ENCODE assay signal across 2 cellular contexts in the genomic region with DNA sequence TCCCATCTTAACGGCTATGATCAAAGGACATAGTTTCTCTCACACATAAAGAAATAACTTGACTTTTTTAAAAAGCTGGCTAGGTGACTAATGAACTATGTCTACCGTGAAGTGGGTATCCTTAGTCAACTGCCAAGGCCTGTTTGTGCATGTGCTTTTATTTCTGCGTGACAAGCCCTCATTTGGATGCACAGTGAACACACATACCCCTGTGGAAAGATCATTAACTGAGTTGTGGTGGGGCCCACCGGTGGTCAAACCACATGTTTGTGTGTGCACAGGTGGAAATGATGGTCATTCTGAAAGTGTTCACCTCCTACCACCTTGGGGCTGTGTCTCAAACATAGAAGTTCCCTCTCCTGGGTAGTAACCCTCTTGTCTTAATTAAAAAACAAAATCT.
TF ChIP-seq lines count a peak whose summit lies in the region.

No MANE protein-coding gene starts in this region.

TF ChIP-seq in liver, 16 proteins besides CTCF, POLR2A, EP300 and RAD21 (continued from another document):
- TF ChIP-seq JUND (IDR thresholded peaks at IDR 0.05) (no peak), FOXA1 (IDR thresholded peaks at IDR 0.05) (no peak), HNF4G (IDR thresholded peaks at IDR 0.05) (no peak), SP1 (IDR thresholded peaks at IDR 0.05) (no peak), RXRA (IDR thresholded peaks at IDR 0.05) (no peak), EGR1 (IDR thresholded peaks at IDR 0.05; ENCODE audit: low read depth in 2 of 2) (no peak)

TF ChIP-seq in HepG2, 621 proteins besides CTCF, POLR2A, EP300 and RAD21 (continued from another document):
- TF ChIP-seq, protein P1, sequence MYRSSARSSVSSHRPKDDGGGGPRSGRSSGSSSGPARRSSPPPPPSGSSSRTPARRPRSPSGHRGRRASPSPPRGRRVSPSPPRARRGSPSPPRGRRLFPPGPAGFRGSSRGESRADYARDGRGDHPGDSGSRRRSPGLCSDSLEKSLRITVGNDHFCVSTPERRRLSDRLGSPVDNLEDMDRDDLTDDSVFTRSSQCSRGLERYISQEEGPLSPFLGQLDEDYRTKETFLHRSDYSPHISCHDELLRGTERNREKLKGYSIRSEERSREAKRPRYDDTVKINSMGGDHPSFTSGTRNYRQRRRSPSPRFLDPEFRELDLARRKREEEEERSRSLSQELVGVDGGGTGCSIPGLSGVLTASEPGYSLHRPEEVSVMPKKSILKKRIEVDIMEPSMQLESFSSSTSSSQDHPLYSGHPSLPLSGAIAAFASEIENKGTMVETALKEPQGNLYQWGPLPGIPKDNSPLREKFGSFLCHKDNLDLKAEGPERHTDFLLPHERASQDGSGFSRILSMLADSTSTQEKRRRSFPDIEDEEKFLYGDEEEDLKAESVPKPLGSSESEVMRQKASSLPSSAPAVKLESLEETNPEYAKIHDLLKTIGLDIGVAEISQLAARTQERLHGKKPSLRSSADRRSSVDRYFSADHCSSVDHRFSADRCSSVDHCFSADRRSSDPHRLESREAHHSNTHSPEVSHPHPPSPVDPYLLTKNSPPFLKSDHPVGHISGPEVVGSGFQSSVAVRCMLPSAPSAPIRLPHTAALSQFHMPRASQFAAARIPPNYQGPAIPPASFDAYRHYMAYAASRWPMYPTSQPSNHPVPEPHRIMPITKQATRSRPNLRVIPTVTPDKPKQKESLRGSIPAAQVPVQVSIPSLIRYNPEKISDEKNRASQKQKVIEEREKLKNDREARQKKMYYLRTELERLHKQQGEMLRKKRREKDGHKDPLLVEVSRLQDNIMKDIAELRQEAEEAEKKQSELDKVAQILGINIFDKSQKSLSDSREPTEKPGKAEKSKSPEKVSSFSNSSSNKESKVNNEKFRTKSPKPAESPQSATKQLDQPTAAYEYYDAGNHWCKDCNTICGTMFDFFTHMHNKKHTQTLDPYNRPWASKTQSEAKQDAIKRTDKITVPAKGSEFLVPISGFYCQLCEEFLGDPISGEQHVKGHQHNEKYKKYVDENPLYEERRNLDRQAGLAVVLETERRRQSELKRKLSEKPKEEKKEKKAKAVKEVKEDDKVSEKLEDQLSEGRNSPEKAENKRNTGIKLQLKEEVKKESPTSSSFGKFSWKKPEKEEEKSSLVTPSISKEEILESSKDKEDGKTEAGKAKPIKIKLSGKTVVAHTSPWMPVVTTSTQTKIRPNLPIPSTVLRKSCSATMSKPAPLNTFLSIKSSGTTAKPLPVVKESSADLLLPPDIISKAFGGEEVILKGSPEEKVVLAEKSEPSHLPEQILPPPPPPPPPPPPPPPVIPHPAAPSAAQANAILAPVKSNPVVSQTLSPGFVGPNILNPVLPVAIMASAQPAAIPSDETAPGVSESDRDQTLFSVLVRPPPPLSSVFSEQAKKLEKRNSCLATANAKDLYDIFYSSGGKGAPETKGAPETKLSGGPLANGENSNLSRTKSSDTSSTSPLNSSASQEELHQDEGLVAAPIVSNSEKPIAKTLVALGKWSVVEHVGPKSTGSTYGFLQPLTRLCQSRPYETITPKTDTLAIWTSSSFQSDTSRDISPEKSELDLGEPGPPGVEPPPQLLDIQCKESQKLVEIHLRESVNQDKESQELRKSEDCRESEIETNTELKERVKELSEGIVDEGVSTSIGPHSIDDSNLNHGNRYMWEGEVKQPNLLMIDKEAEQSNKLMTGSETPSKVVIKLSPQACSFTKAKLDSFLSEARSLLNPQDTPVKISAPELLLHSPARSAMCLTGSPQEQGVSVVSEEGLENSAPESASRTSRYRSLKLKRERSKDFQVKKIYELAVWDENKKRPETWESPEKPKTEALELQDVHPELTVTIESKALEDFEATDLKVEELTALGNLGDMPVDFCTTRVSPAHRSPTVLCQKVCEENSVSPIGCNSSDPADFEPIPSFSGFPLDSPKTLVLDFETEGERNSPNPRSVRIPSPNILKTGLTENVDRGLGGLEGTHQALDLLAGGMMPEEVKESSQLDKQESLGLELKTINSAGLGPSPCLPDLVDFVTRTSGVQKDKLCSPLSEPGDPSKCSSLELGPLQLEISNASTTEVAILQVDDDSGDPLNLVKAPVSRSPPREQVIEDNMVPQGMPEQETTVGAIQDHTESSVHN (CRISPR knock-in tag; IDR thresholded peaks at IDR 0.05): no peak
- TF ChIP-seq MIER2 (CRISPR knock-in tag; IDR thresholded peaks at IDR 0.05) (no peak), ZBED4 (CRISPR knock-in tag; IDR thresholded peaks at IDR 0.05; ENCODE audit: borderline replicate concordance) (no peak), SRSF4 (IDR thresholded peaks at IDR 0.05; ENCODE audit: low read depth, low read length, poor library complexity, severe bottlenecking) (no peak), HNRNPK (IDR thresholded peaks at IDR 0.05; ENCODE audit: low read depth, low read length, poor library complexity, severe bottlenecking) (no peak), ELF4 (CRISPR knock-in tag; IDR thresholded peaks at IDR 0.05; ENCODE audit: borderline replicate concordance) (no peak), ZNF550 (CRISPR knock-in tag; IDR thresholded peaks at IDR 0.05; ENCODE audit: borderline replicate concordance) (no peak), XRCC5 (optimal IDR thresholded peaks at IDR 0.05; ENCODE audit: low read length) (no peak)
- TF ChIP-seq, protein P2, sequence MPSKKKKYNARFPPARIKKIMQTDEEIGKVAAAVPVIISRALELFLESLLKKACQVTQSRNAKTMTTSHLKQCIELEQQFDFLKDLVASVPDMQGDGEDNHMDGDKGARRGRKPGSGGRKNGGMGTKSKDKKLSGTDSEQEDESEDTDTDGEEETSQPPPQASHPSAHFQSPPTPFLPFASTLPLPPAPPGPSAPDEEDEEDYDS (CRISPR knock-in tag; IDR thresholded peaks at IDR 0.05): no peak
- TF ChIP-seq, protein P3, sequence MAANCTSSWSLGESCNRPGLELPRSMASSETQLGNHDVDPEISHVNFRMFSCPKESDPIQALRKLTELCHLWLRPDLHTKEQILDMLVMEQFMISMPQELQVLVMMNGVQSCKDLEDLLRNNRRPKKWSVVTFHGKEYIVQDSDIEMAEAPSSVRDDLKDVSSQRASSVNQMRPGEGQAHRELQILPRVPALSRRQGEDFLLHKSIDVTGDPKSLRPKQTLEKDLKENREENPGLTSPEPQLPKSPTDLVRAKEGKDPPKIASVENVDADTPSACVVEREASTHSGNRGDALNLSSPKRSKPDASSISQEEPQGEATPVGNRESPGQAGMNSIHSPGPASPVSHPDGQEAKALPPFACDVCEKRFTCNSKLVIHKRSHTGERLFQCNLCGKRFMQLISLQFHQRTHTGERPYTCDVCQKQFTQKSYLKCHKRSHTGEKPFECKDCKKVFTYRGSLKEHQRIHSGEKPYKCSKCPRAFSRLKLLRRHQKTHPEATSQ (CRISPR knock-in tag; IDR thresholded peaks at IDR 0.05; ENCODE audit: borderline replicate concordance): no peak
- TF ChIP-seq, protein P4, sequence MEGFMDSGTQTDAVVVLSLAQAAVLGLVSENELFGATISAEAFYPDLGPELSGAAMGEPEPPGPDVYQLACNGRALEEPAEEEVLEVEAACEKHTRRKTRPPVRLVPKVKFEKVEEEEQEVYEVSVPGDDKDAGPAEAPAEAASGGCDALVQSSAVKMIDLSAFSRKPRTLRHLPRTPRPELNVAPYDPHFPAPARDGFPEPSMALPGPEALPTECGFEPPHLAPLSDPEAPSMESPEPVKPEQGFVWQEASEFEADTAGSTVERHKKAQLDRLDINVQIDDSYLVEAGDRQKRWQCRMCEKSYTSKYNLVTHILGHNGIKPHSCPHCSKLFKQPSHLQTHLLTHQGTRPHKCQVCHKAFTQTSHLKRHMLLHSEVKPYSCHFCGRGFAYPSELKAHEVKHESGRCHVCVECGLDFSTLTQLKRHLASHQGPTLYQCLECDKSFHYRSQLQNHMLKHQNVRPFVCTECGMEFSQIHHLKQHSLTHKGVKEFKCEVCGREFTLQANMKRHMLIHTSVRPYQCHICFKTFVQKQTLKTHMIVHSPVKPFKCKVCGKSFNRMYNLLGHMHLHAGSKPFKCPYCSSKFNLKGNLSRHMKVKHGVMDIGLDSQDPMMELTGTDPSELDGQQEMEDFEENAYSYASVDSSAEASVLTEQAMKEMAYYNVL (CRISPR knock-in tag; IDR thresholded peaks at IDR 0.05; ENCODE audit: borderline replicate concordance): no peak
TF ChIP-seq in HepG2: peak in this region for 0.
